ENCODE assay signal across 1 cellular context in the genomic region with DNA sequence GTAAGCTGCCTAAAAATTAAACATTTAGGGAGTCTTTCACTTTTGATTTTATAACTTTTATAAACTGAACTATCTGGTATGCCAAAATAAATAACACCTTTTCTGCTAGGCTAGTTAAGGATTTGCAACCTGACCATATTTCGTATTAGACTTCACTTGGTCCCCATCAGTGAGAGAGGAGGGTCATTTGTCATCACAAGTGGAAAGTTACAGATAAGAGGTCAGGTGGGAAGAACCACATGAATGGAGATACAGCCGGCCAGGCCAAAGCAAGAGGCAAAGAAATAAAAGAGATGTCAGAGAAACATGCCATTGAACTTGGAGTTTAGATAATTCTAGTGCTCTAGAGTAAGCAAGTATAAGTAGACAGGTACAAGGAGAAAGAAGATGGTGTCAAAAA.
TF ChIP-seq lines count a peak whose summit lies in the region.

No MANE protein-coding gene starts in this region.

TF ChIP-seq in K562, 482 proteins besides CTCF, POLR2A, EP300 and RAD21:
- TF ChIP-seq HDAC2 (IDR thresholded peaks at IDR 0.05), result no peak
- TF ChIP-seq, protein P1, sequence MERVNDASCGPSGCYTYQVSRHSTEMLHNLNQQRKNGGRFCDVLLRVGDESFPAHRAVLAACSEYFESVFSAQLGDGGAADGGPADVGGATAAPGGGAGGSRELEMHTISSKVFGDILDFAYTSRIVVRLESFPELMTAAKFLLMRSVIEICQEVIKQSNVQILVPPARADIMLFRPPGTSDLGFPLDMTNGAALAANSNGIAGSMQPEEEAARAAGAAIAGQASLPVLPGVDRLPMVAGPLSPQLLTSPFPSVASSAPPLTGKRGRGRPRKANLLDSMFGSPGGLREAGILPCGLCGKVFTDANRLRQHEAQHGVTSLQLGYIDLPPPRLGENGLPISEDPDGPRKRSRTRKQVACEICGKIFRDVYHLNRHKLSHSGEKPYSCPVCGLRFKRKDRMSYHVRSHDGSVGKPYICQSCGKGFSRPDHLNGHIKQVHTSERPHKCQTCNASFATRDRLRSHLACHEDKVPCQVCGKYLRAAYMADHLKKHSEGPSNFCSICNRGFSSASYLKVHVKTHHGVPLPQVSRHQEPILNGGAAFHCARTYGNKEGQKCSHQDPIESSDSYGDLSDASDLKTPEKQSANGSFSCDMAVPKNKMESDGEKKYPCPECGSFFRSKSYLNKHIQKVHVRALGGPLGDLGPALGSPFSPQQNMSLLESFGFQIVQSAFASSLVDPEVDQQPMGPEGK (CRISPR knock-in tag; IDR thresholded peaks at IDR 0.05; ENCODE audit: borderline replicate concordance), result no peak
- peak; percentile 52 for TF ChIP-seq MEIS2 (IDR thresholded peaks at IDR 0.05; ENCODE audit: partially characterized antibody)
- TF ChIP-seq, protein P2, sequence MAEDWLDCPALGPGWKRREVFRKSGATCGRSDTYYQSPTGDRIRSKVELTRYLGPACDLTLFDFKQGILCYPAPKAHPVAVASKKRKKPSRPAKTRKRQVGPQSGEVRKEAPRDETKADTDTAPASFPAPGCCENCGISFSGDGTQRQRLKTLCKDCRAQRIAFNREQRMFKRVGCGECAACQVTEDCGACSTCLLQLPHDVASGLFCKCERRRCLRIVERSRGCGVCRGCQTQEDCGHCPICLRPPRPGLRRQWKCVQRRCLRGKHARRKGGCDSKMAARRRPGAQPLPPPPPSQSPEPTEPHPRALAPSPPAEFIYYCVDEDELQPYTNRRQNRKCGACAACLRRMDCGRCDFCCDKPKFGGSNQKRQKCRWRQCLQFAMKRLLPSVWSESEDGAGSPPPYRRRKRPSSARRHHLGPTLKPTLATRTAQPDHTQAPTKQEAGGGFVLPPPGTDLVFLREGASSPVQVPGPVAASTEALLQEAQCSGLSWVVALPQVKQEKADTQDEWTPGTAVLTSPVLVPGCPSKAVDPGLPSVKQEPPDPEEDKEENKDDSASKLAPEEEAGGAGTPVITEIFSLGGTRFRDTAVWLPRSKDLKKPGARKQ (CRISPR knock-in tag; IDR thresholded peaks at IDR 0.05), result no peak
- TF ChIP-seq, protein P3, sequence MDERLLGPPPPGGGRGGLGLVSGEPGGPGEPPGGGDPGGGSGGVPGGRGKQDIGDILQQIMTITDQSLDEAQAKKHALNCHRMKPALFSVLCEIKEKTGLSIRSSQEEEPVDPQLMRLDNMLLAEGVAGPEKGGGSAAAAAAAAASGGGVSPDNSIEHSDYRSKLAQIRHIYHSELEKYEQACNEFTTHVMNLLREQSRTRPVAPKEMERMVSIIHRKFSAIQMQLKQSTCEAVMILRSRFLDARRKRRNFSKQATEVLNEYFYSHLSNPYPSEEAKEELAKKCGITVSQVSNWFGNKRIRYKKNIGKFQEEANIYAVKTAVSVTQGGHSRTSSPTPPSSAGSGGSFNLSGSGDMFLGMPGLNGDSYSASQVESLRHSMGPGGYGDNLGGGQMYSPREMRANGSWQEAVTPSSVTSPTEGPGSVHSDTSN (CRISPR knock-in tag; IDR thresholded peaks at IDR 0.05; ENCODE audit: low read depth), result no peak
- TF ChIP-seq, protein P3 (tag; conservative IDR thresholded peaks at IDR 0.05; ENCODE audit: low read depth), result peak; percentile 54
- TF ChIP-seq, protein P4, sequence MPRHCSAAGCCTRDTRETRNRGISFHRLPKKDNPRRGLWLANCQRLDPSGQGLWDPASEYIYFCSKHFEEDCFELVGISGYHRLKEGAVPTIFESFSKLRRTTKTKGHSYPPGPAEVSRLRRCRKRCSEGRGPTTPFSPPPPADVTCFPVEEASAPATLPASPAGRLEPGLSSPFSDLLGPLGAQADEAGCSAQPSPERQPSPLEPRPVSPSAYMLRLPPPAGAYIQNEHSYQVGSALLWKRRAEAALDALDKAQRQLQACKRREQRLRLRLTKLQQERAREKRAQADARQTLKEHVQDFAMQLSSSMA (CRISPR knock-in tag; IDR thresholded peaks at IDR 0.05), result no peak
- TF ChIP-seq, protein P5, sequence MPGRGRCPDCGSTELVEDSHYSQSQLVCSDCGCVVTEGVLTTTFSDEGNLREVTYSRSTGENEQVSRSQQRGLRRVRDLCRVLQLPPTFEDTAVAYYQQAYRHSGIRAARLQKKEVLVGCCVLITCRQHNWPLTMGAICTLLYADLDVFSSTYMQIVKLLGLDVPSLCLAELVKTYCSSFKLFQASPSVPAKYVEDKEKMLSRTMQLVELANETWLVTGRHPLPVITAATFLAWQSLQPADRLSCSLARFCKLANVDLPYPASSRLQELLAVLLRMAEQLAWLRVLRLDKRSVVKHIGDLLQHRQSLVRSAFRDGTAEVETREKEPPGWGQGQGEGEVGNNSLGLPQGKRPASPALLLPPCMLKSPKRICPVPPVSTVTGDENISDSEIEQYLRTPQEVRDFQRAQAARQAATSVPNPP (IDR thresholded peaks at IDR 0.05; ENCODE audit: borderline replicate concordance, insufficient read depth, insufficient read length), result no peak
- TF ChIP-seq FOXK2 (conservative IDR thresholded peaks at IDR 0.05 in 1 of 2, IDR thresholded peaks at IDR 0.05 in 1 of 2; ENCODE audit: low read depth in 2 of 2), result no peak
- no peak for TF ChIP-seq POLR3A (IDR thresholded peaks at IDR 0.05; ENCODE audit: borderline replicate concordance, extremely low read depth, insufficient read depth, insufficient read length)
